ENCODE assay signal across 2 cellular contexts in genomic region chr16:78447164-78447563, GRCh38.
A peak's percentile ranks its signal among the peaks of the same experiment; 100 is the strongest.
TF ChIP-seq lines count a peak whose summit lies in the region.

No MANE protein-coding gene starts in this region.

TF ChIP-seq in HepG2, 621 proteins besides CTCF, POLR2A, EP300 and RAD21:
- TF ChIP-seq ZMAT5 (CRISPR knock-in tag; IDR thresholded peaks at IDR 0.05; ENCODE audit: borderline replicate concordance, low read depth) (no peak), CEBPB (IDR thresholded peaks at IDR 0.05; ENCODE audit: borderline replicate concordance, low read depth, low read length) (peak; percentile 77; the same call in 1 of the 2 replicates), ATF7 (IDR thresholded peaks at IDR 0.05) (peak; percentile 74), ATF7 (CRISPR knock-in tag; IDR thresholded peaks at IDR 0.05) (no peak), CEBPG (CRISPR knock-in tag; IDR thresholded peaks at IDR 0.05) (0 out of 2 replicates have a peak, but pooled peaks have one; percentile 11), ZNF142 (CRISPR knock-in tag; IDR thresholded peaks at IDR 0.05) (no peak)

TF ChIP-seq in H1, 55 proteins besides CTCF, POLR2A, EP300 and RAD21:
- TF ChIP-seq JUND (IDR thresholded peaks at IDR 0.05; ENCODE audit: low read length) (no peak), POU5F1 (IDR thresholded peaks at IDR 0.05; ENCODE audit: low read depth, low read length) (no peak), CEBPB (IDR thresholded peaks at IDR 0.05; ENCODE audit: low read depth, low read length) (0 out of 2 replicates have a peak, but pooled peaks have one; percentile 34), KDM5A (IDR thresholded peaks at IDR 0.05; ENCODE audit: low read length) (no peak), SIRT6 (IDR thresholded peaks at IDR 0.05; ENCODE audit: low read length) (no peak)
TF ChIP-seq in H1: peak in this region for 1.
